Comparison of ENCODE assay signal across 7 cellular contexts in genomic region chr16:353404-354285, GRCh38. TPM values are rescaled to one million over a fixed set of nuclear protein-coding genes. Genes with fewer than 3 reads are reported as not detected.
A peak's percentile ranks its signal among the peaks of the same experiment; 100 is the strongest.
DNase-seq lines count a peak whose midpoint lies in the region; TF ChIP-seq lines count a peak whose summit lies in the region.

No MANE protein-coding gene starts in this region.

- no peaks in the 10 kb centered on the region for H3K9me3 Mint-ChIP-seq in HFFc6
- H3K9me3 Mint-ChIP-seq in activated CD4-positive, alpha-beta memory T cell treated with anti-CD3 and anti-CD28 coated beads, Interleukin-2, amount 10 ng/mL, durations not matched to agents 7 days and 5 days, result no peaks in the 10 kb centered on the region

- peak overlapping the region; percentile 33 for H3K4me3 Mint-ChIP-seq in HFFc6
- H3K4me3 Mint-ChIP-seq in activated CD4-positive, alpha-beta memory T cell treated with anti-CD3 and anti-CD28 coated beads, Interleukin-2, amount 10 ng/mL, durations not matched to agents 7 days and 5 days, result peak overlapping the region; percentile 39

- H3K27ac Mint-ChIP-seq in HFFc6, result no peak overlapping the region
- no peak overlapping the region for H3K27ac Mint-ChIP-seq in activated CD4-positive, alpha-beta memory T cell treated with anti-CD3 and anti-CD28 coated beads, Interleukin-2, amount 10 ng/mL, durations not matched to agents 7 days and 5 days

- H3K36me3 Mint-ChIP-seq in HFFc6 (ENCODE audit: low read depth), result peaks cover 9% of the 10 kb centered on the region; the same call in 1 of the 2 replicates
- peaks cover 17% of the 10 kb centered on the region for H3K36me3 Mint-ChIP-seq in activated CD4-positive, alpha-beta memory T cell treated with anti-CD3 and anti-CD28 coated beads, Interleukin-2, amount 10 ng/mL, durations not matched to agents 7 days and 5 days (ENCODE audit: low read depth)

- no peaks in the 10 kb centered on the region for H3K4me1 ChIP-seq in iPS-20b (ENCODE audit: insufficient read depth, low read length)
- H3K4me1 ChIP-seq in subcutaneous abdominal adipose tissue (ENCODE audit: control insufficient read depth in 5 of 5, insufficient read depth in 5 of 5, low read length in 5 of 5), result peaks cover 0 to 17% (median 14%) of the 10 kb centered on the region in 5 donors

- no peak overlapping the region for H3K27ac ChIP-seq in iPS-20b (ENCODE audit: low read length)
- no peak overlapping the region for H3K27ac ChIP-seq in subcutaneous abdominal adipose tissue (ENCODE audit: low read depth, low read length)

- POLR2A ChIA-PET in activated CD4-positive, alpha-beta memory T cell treated with anti-CD3 and anti-CD28 coated beads, Interleukin-2, amount 10 ng/mL, durations not matched to agents 7 days and 5 days (lab: Charles Lee), result interaction anchor here (0.6 to 2.5 kb wide), 5 partner anchors 10 to 118 kb away, joined by 3 to 15 read pairs (median 3); partner anchors contain the start of genes FAM234A and MRPL28

- H3K27me3 ChIP-seq in iPS-20b (ENCODE audit: insufficient read depth, low read length), result no peaks in the 10 kb centered on the region
- H3K27me3 ChIP-seq in subcutaneous abdominal adipose tissue (ENCODE audit: control insufficient read depth in 5 of 5, insufficient read depth in 4 of 5, low read length in 5 of 5), result no peaks in the 10 kb centered on the region

- H3K9ac ChIP-seq in iPS-20b (ENCODE audit: low read depth, low read length) (peak overlapping the region; percentile 41; the same call in 1 of the 2 replicates), subcutaneous abdominal adipose tissue (ENCODE audit: low read length in 5 of 5) (peak overlapping the region in 3 of 5 donors; percentile 30 to 72 (median 39))

- TF ChIP-seq CTCF in HFFc6 (IDR thresholded peaks at IDR 0.05), result no peak

- CTCF ChIA-PET in activated CD4-positive, alpha-beta memory T cell treated with anti-CD3 and anti-CD28 coated beads, Interleukin-2, amount 10 ng/mL, durations not matched to agents 7 days and 5 days (lab: Charles Lee), result interaction anchor here (0.6 to 1.4 kb wide), 5 partner anchors 12 to 247 kb away, joined by 3 to 13 read pairs (median 8); partner anchors contain the start of genes FAM234A, LUC7L and MRPL28

- no peaks in the 10 kb centered on the region for H3K9me3 ChIP-seq in iPS-20b (ENCODE audit: insufficient read depth, low read depth, low read length)
- H3K9me3 ChIP-seq in subcutaneous abdominal adipose tissue (ENCODE audit: control insufficient read depth in 5 of 5, low read length in 5 of 5), result no peaks in the 10 kb centered on the region

- DNase-seq in HFFc6 (no peak), germinal center (ENCODE audit: low spot score) (no peak), A172 (ENCODE audit: low spot score) (no peak)
- no peak for DNase-seq in activated CD4-positive, alpha-beta memory T cell treated with anti-CD3 and anti-CD28 coated beads, Interleukin-2, amount 10 ng/mL, durations not matched to agents 7 days and 5 days
- DNase-seq in stimulated activated CD4-positive, alpha-beta T cell treated with anti-CD3 and anti-CD28 coated beads, Interleukin-12 subunit alpha, Interleukin-12 subunit beta, amount 100 ng/mL, for 4 hours, result no peak

- H3K4me1 Mint-ChIP-seq in HFFc6 (ENCODE audit: low read depth), result peaks cover 20% of the 10 kb centered on the region
- peaks cover 42% of the 10 kb centered on the region for H3K4me1 Mint-ChIP-seq in activated CD4-positive, alpha-beta memory T cell treated with anti-CD3 and anti-CD28 coated beads, Interleukin-2, amount 10 ng/mL, durations not matched to agents 7 days and 5 days

- H3K36me3 ChIP-seq in iPS-20b (ENCODE audit: insufficient read depth, low read depth, low read length), result peaks cover 12% of the 10 kb centered on the region; the same call in 1 of the 2 replicates
- H3K36me3 ChIP-seq in subcutaneous abdominal adipose tissue (ENCODE audit: control insufficient read depth in 5 of 5, insufficient read depth in 5 of 5, low read length in 5 of 5), result peaks cover 0 to 6% (median 3%) of the 10 kb centered on the region in 5 donors

- H3K4me3 ChIP-seq in iPS-20b (ENCODE audit: low read length), result peak overlapping the region; percentile 60; the same call in 1 of the 2 replicates
- peak overlapping the region in 4 of 5 donors; percentile 33 to 69 (median 42) for H3K4me3 ChIP-seq in subcutaneous abdominal adipose tissue (ENCODE audit: low read depth in 1 of 5, low read length in 5 of 5)

- no peaks in the 10 kb centered on the region for H3K27me3 Mint-ChIP-seq in HFFc6 (ENCODE audit: insufficient read depth)
- H3K27me3 Mint-ChIP-seq in activated CD4-positive, alpha-beta memory T cell treated with anti-CD3 and anti-CD28 coated beads, Interleukin-2, amount 10 ng/mL, durations not matched to agents 7 days and 5 days, result no peaks in the 10 kb centered on the region

RNA-seq across cellular contexts. Expression of gene AXIN1, which starts 1.1 kb away (rescaled TPM):
- 10 to 100 TPM; 13.6 to 16.7 (median 14.7) TPM for total RNA-seq in HFFc6 (2021; fragmentation: NEBNext Ultra II Directional; extraction: Animal tissue kit (Norgen Biotek cat#: 25700))
- total RNA-seq in activated CD4-positive, alpha-beta memory T cell treated with anti-CD3 and anti-CD28 coated beads, Interleukin-2, amount 10 ng/mL, durations not matched to agents 7 days and 5 days, result 10 to 100 TPM; 25.4 to 25.7 TPM
- total RNA-seq in A172 (2014; rRNA removed; shearing (Covaris generic)), result 39.0 and 50.5 TPM in 2 replicates

RNA-seq across cellular contexts. Expression of gene MRPL28, which starts 16.7 kb away (rescaled TPM):
- 100 to 1,000 TPM; 105 to 131 (median 129) TPM for total RNA-seq in HFFc6 (2021; fragmentation: NEBNext Ultra II Directional; extraction: Animal tissue kit (Norgen Biotek cat#: 25700))
- 10 to 100 TPM; 71.4 to 72.6 TPM for total RNA-seq in activated CD4-positive, alpha-beta memory T cell treated with anti-CD3 and anti-CD28 coated beads, Interleukin-2, amount 10 ng/mL, durations not matched to agents 7 days and 5 days
- total RNA-seq in A172 (2014; rRNA removed; shearing (Covaris generic)), result 234 and 252 TPM in 2 replicates

RNA-seq across cellular contexts. Expression of gene PGAP6, which starts 28.1 kb away (rescaled TPM):
- 10 to 100 TPM; 50.6 to 69.7 (median 59.7) TPM for total RNA-seq in HFFc6 (2021; fragmentation: NEBNext Ultra II Directional; extraction: Animal tissue kit (Norgen Biotek cat#: 25700))
- total RNA-seq in activated CD4-positive, alpha-beta memory T cell treated with anti-CD3 and anti-CD28 coated beads, Interleukin-2, amount 10 ng/mL, durations not matched to agents 7 days and 5 days, result 10 to 100 TPM; 59.2 to 59.9 TPM
- 46.6 and 58.5 TPM in 2 replicates for total RNA-seq in A172 (2014; rRNA removed; shearing (Covaris generic))

RNA-seq across cellular contexts. Expression of gene NME4, which starts 43.4 kb away (rescaled TPM):
- 100 to 1,000 TPM; 153 to 276 (median 158) TPM for total RNA-seq in HFFc6 (2021; fragmentation: NEBNext Ultra II Directional; extraction: Animal tissue kit (Norgen Biotek cat#: 25700))
- 10 to 100 TPM; 33.9 to 34.0 TPM for total RNA-seq in activated CD4-positive, alpha-beta memory T cell treated with anti-CD3 and anti-CD28 coated beads, Interleukin-2, amount 10 ng/mL, durations not matched to agents 7 days and 5 days
- total RNA-seq in A172 (2014; rRNA removed; shearing (Covaris generic)), result 161 and 179 TPM in 2 replicates

RNA-seq across cellular contexts. Expression of gene DECR2, which starts 48.0 kb away (rescaled TPM):
- total RNA-seq in HFFc6 (2021; fragmentation: NEBNext Ultra II Directional; extraction: Animal tissue kit (Norgen Biotek cat#: 25700)), result 10 to 100 TPM; 14.0 to 20.3 (median 16.0) TPM
- total RNA-seq in activated CD4-positive, alpha-beta memory T cell treated with anti-CD3 and anti-CD28 coated beads, Interleukin-2, amount 10 ng/mL, durations not matched to agents 7 days and 5 days, result 1 to 10 TPM; 3.0 to 3.3 TPM
- total RNA-seq in A172 (2014; rRNA removed; shearing (Covaris generic)), result 8.1 and 12.5 TPM in 2 replicates
